ENCODE assay signal across 18 cellular contexts in genomic region chr5:173535976-173536639, GRCh38.
"Had no signal": no experiment of that assay in that cellular context is flagged by ENCODE, and none has a peak within 500 bp of the region (broad histone marks: within the 10 kb centered on the region; RNA-seq: fewer than 3 reads in every experiment).

No MANE protein-coding gene starts in this region.

- H3K4me1 ChIP-seq: esophagus squamous epithelium, left lung had no signal

- H3K27me3 Mint-ChIP-seq: stimulated activated naive CD8-positive, alpha-beta T cell treated with anti-CD3 and anti-CD28 coated beads, Interleukin-15, amount 100 ng/mL, for 72 hours had no signal

- DNase-seq: activated CD4-positive, alpha-beta T cell treated with anti-CD3 and anti-CD28 coated beads, Interleukin-2, amount 50 U/mL, for 4 hours; activated CD4-positive, CD25-positive, alpha-beta regulatory T cell; activated effector memory CD4-positive, alpha-beta T cell treated with Interleukin-2 at 50 U/mL for 16 hours; activated T-cell treated with anti-CD3 and anti-CD28 coated beads, Interleukin-2, amount 50 U/mL, for 1 hour; amniotic stem cell; esophagus squamous epithelium; left lung; retina; stimulated activated CD4-positive, alpha-beta T cell treated with anti-CD3 and anti-CD28 coated beads, Interleukin-4, amount 100 ng/mL, for 4 hours; stimulated activated naive CD8-positive, alpha-beta T cell treated with anti-CD3 and anti-CD28 coated beads, Interleukin-15, amount 100 ng/mL, for 72 hours had no signal

- H3K36me3 ChIP-seq: esophagus squamous epithelium, left lung, thoracic aorta had no signal

- H3K4me3 ChIP-seq: esophagus squamous epithelium, left lung, thoracic aorta had no signal

- H3K9me3 Mint-ChIP-seq: activated naive CD4-positive, alpha-beta T cell treated with anti-CD3 and anti-CD28 coated beads, Interleukin-2, amount 50 U/mL, for 72 hours; brain; dendritic cell treated with granulocyte-macrophage colony-stimulating factor and Interleukin-4, amounts not matched to agents 40 ng/mL and 50 ng/mL, for 4 days; neural crest cell; stimulated activated naive CD8-positive, alpha-beta T cell treated with anti-CD3 and anti-CD28 coated beads, Interleukin-15, amount 100 ng/mL, for 72 hours; T-helper 1 cell treated with Interleukin-12 subunit alpha and Interleukin-12 subunit beta and Interleukin-4 antibody, amounts not matched to agents 30 μg/mL and 1 μg/mL, for 36 hours had no signal

- H3K4me1 Mint-ChIP-seq: brain; neural crest cell; stimulated activated naive CD8-positive, alpha-beta T cell treated with anti-CD3 and anti-CD28 coated beads, Interleukin-15, amount 100 ng/mL, for 72 hours had no signal

- ATAC-seq: activated naive CD4-positive, alpha-beta T cell treated with anti-CD3 and anti-CD28 coated beads, Interleukin-2, amount 50 U/mL, for 72 hours; left lung; stimulated activated naive CD8-positive, alpha-beta T cell treated with anti-CD3 and anti-CD28 coated beads, Interleukin-15, amount 100 ng/mL, for 72 hours had no signal

- FAIRE-seq: frontal cortex, keratinocyte had no signal

- H3K4me3 Mint-ChIP-seq: brain; dendritic cell treated with granulocyte-macrophage colony-stimulating factor and Interleukin-4, amounts not matched to agents 40 ng/mL and 50 ng/mL, for 4 days; neural crest cell; stimulated activated naive CD8-positive, alpha-beta T cell treated with anti-CD3 and anti-CD28 coated beads, Interleukin-15, amount 100 ng/mL, for 72 hours; T-helper 1 cell treated with Interleukin-12 subunit alpha and Interleukin-12 subunit beta and Interleukin-4 antibody, amounts not matched to agents 30 μg/mL and 1 μg/mL, for 36 hours had no signal

- H3K27ac ChIP-seq: esophagus squamous epithelium, left lung, thoracic aorta had no signal

- H3K9me3 ChIP-seq: esophagus squamous epithelium, left lung, thoracic aorta had no signal

- H3K27ac Mint-ChIP-seq: activated naive CD4-positive, alpha-beta T cell treated with anti-CD3 and anti-CD28 coated beads, Interleukin-2, amount 50 U/mL, for 72 hours; brain; dendritic cell treated with granulocyte-macrophage colony-stimulating factor and Interleukin-4, amounts not matched to agents 40 ng/mL and 50 ng/mL, for 4 days; T-helper 1 cell treated with Interleukin-12 subunit alpha and Interleukin-12 subunit beta and Interleukin-4 antibody, amounts not matched to agents 30 μg/mL and 1 μg/mL, for 36 hours had no signal

- H3K36me3 Mint-ChIP-seq: activated naive CD4-positive, alpha-beta T cell treated with anti-CD3 and anti-CD28 coated beads, Interleukin-2, amount 50 U/mL, for 72 hours; brain had no signal
